In genomic region chr2:218829868-218830451, GRCh38 we compare ENCODE assay signal across 14 cellular contexts. TPM values are rescaled to one million over a fixed set of nuclear protein-coding genes. Genes with fewer than 3 reads are reported as not detected.
DNase-seq lines count a peak whose midpoint lies in the region; TF ChIP-seq lines count a peak whose summit lies in the region.
"Had no signal": no experiment of that assay in that cellular context is flagged by ENCODE, and none has a peak within 500 bp of the region (broad histone marks: within the 10 kb centered on the region; RNA-seq: fewer than 3 reads in every experiment).

No MANE protein-coding gene starts in this region.

- H3K9me3 Mint-ChIP-seq in CD14-positive monocyte = peaks cover 0 to 2% (median 0%) of the 10 kb centered on the region in 7 donors
- H3K9me3 Mint-ChIP-seq in progenitor cell of endocrine pancreas (ENCODE audit: low read depth) = no peaks in the 10 kb centered on the region
- H3K9me3 Mint-ChIP-seq: activated naive CD4-positive, alpha-beta T cell treated with anti-CD3 and anti-CD28 coated beads for 36 hours; endodermal cell; naive thymus-derived CD4-positive, alpha-beta T cell had no signal

- TF ChIP-seq CTCF in vagina (IDR thresholded peaks at IDR 0.05) = no peak
- TF ChIP-seq CTCF in CD14-positive monocyte (IDR thresholded peaks at IDR 0.05) = no peak
- TF ChIP-seq CTCF in progenitor cell of endocrine pancreas (IDR thresholded peaks at IDR 0.05; ENCODE audit: unreplicated experiment) = no peak

- no peak for TF ChIP-seq POLR2A in vagina (IDR thresholded peaks at IDR 0.05)

- H3K4me3 ChIP-seq in vagina = no peak overlapping the region
- H3K4me3 ChIP-seq: GM12878 had no signal

- H3K4me1 Mint-ChIP-seq in CD14-positive monocyte (peaks cover 30% of the 10 kb centered on the region), progenitor cell of endocrine pancreas (ENCODE audit: low read depth) (no peaks in the 10 kb centered on the region)

- DNase-seq in SHP77 (lab: John Stamatoyannopoulos, UW) = peak; percentile 25 to 65
- DNase-seq in SHP77 treated with DMSO at 0.1 percent for 48 hours (lab: John Stamatoyannopoulos, UW) = no peak
- peak in 35 of 42 donors; percentile 13 to 77 (median 39) for DNase-seq in head of caudate nucleus
- no peak for DNase-seq in vagina (ENCODE audit: extremely low spot score in 2 of 2)
- DNase-seq in CD14-positive monocyte (ENCODE audit: low spot score) = no peak
- no peak for DNase-seq in progenitor cell of endocrine pancreas (ENCODE audit: low spot score, unreplicated experiment)
- DNase-seq: activated naive CD4-positive, alpha-beta T cell treated with anti-CD3 and anti-CD28 coated beads for 36 hours; endodermal cell; naive thymus-derived CD4-positive, alpha-beta T cell; retina; stimulated activated naive CD4-positive, alpha-beta T cell treated with Interleukin-2 at 50 U/mL for 16 hours had no signal

- H3K27me3 Mint-ChIP-seq in CD14-positive monocyte (ENCODE audit: low read depth in 3 of 3) (peaks cover 30 to 46% (median 37%) of the 10 kb centered on the region in 3 donors), progenitor cell of endocrine pancreas (peaks cover 43% of the 10 kb centered on the region)

- peak overlapping the region; percentile 1 for H3K27ac ChIP-seq in vagina

- intact Hi-C loops in head of caudate nucleus (cut with DNase I) = no loop called here
- intact Hi-C loops in vagina (cut with DNase I) = no loop called here
- intact Hi-C loops in CD14-positive monocyte (cut with micrococcal nuclease) = loop anchor here in 1 of 2 donors (5.0 kb wide), 1 partner anchor 33 kb away; no protein-coding TSS in a partner anchor

- peaks cover 33% of the 10 kb centered on the region for H3K4me1 ChIP-seq in vagina

- H3K36me3 ChIP-seq in vagina = no peaks in the 10 kb centered on the region

- no peaks in the 10 kb centered on the region for H3K27me3 ChIP-seq in vagina

- H3K27ac Mint-ChIP-seq in CD14-positive monocyte = no peak overlapping the region
- no peak overlapping the region for H3K27ac Mint-ChIP-seq in progenitor cell of endocrine pancreas
- H3K27ac Mint-ChIP-seq: activated naive CD4-positive, alpha-beta T cell treated with anti-CD3 and anti-CD28 coated beads for 36 hours; endodermal cell had no signal

- H3K36me3 Mint-ChIP-seq in CD14-positive monocyte = no peaks in the 10 kb centered on the region
- H3K36me3 Mint-ChIP-seq in progenitor cell of endocrine pancreas (ENCODE audit: insufficient read depth) = no peaks in the 10 kb centered on the region
- H3K36me3 Mint-ChIP-seq: naive thymus-derived CD4-positive, alpha-beta T cell had no signal

- H3K4me3 Mint-ChIP-seq in CD14-positive monocyte = no peak overlapping the region
- no peak overlapping the region for H3K4me3 Mint-ChIP-seq in progenitor cell of endocrine pancreas (ENCODE audit: low read depth)
- H3K4me3 Mint-ChIP-seq: activated naive CD4-positive, alpha-beta T cell treated with anti-CD3 and anti-CD28 coated beads for 36 hours; endodermal cell; naive thymus-derived CD4-positive, alpha-beta T cell had no signal

- H3K9me3 ChIP-seq in vagina = no peaks in the 10 kb centered on the region

RNA-seq across cellular contexts. Expression of gene PRKAG3, which starts 1.6 kb away (rescaled TPM):
- not detected for total RNA-seq in vagina
- polyA plus RNA-seq in CD14-positive monocyte = not detected
- not detected in 2 replicates for total RNA-seq in progenitor cell of endocrine pancreas
- total RNA-seq: activated naive CD4-positive, alpha-beta T cell treated with anti-CD3 and anti-CD28 coated beads for 36 hours; bronchial epithelial cell; endodermal cell; naive thymus-derived CD4-positive, alpha-beta T cell; SK-MEL-5 had no signal
- polyA plus RNA-seq: naive thymus-derived CD4-positive, alpha-beta T cell had no signal

RNA-seq across cellular contexts. Expression of gene WNT6, which starts 29.6 kb away (rescaled TPM):
- total RNA-seq in vagina (2.0 TPM), progenitor cell of endocrine pancreas (0.72 and 1.5 TPM in 2 replicates)
- under 1 TPM; 0.27 to 0.37 TPM for polyA plus RNA-seq in CD14-positive monocyte
- total RNA-seq: activated naive CD4-positive, alpha-beta T cell treated with anti-CD3 and anti-CD28 coated beads for 36 hours; bronchial epithelial cell; endodermal cell; SK-MEL-5 had no signal

RNA-seq across cellular contexts. Expression of gene CYP27A1, which starts 48.0 kb away (rescaled TPM):
- total RNA-seq in vagina (30.0 TPM), progenitor cell of endocrine pancreas (15.1 and 16.4 TPM in 2 replicates)
- polyA plus RNA-seq in CD14-positive monocyte = 100 to 1,000 TPM; 214 to 218 TPM
- total RNA-seq: activated naive CD4-positive, alpha-beta T cell treated with anti-CD3 and anti-CD28 coated beads for 36 hours had no signal

RNA-seq across cellular contexts. Expression of gene WNT10A, which starts 50.7 kb away (rescaled TPM):
- 2.5 TPM for total RNA-seq in vagina
- not detected for polyA plus RNA-seq in CD14-positive monocyte
- total RNA-seq in progenitor cell of endocrine pancreas = not detected in 2 replicates
- total RNA-seq: endodermal cell had no signal

Comparison
In these comparisons a context has a peak if more than half of its experiments do, and no peak if none do; other contexts are left out.
1. DNase-seq: peak in SHP77 (2 of 2) and head of caudate nucleus (35 of 42); none in SHP77 treated with DMSO at 0.1 percent for 48 hours (single experiment), vagina (0 of 2), CD14-positive monocyte (single experiment) and progenitor cell of endocrine pancreas (single experiment).